In the genomic region with DNA sequence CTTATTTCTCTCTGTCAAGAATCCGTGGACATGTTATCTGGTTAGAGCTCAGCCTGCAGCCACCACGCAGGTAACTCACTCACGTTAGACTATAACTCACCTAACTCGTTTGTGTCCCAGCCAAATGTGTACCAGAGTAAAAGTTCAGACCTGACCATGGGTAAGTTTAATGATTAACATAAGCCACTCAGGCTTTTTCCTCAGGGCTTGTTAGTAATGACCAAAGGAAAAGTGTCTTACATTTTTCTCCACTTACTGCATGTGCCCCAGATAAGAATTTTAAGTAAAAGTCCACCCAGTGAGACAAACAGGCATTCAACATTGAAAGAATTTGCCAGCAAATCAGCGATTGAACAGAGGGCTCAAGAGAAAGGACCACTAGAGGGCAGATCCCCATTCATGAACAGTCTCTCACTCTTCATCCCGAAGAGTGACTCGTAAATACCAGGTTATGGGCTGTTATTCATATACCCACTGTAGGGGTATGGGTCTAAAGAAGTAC, we compare ENCODE assay signal across 8 cellular contexts. TPM values are rescaled to one million over a fixed set of nuclear protein-coding genes. Genes with fewer than 3 reads are reported as not detected.
DNase-seq lines count a peak whose midpoint lies in the region; ATAC-seq and TF ChIP-seq lines count a peak whose summit lies in the region.

A gene with protein sequence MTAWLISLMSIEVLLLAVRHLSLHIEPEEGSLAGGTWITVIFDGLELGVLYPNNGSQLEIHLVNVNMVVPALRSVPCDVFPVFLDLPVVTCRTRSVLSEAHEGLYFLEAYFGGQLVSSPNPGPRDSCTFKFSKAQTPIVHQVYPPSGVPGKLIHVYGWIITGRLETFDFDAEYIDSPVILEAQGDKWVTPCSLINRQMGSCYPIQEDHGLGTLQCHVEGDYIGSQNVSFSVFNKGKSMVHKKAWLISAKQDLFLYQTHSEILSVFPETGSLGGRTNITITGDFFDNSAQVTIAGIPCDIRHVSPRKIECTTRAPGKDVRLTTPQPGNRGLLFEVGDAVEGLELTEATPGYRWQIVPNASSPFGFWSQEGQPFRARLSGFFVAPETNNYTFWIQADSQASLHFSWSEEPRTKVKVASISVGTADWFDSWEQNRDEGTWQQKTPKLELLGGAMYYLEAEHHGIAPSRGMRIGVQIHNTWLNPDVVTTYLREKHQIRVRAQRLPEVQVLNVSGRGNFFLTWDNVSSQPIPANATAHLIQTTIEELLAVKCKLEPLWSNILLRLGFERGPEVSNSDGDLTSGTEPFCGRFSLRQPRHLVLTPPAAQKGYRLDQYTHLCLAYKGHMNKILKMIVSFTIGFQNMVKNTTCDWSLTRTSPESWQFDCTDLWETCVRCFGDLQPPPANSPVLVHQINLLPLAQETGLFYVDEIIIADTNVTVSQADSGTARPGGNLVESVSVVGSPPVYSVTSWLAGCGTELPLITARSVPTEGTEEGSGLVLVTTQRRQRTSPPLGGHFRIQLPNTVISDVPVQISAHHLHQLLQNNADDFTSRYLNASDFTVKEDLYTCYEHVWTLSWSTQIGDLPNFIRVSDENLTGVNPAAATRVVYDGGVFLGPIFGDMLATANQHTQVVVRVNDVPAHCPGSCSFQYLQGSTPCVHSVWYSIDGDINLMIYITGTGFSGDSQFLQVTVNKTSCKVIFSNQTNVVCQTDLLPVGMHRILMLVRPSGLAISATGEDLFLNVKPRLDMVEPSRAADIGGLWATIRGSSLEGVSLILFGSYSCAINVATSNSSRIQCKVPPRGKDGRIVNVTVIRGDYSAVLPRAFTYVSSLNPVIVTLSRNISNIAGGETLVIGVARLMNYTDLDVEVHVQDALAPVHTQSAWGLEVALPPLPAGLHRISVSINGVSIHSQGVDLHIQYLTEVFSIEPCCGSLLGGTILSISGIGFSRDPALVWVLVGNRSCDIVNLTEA (N-terminal part only) (minus strand): TSS at position 116 of the 502 bp plus-strand sequence. CDS start 2,680 bp downstream, outside the sequence.

- H3K4me3 ChIP-seq in H7 (ENCODE audit: insufficient read depth, low read depth, low read length): no peak within 1 kb of the TSS

- no peak for ATAC-seq in HG03045 (IDR thresholded peaks at IDR 0.05; ENCODE audit: unreplicated experiment)

- H3K27me3 ChIP-seq in H7 (ENCODE audit: control insufficient read depth, insufficient read depth, low read length): no peaks in the 10 kb centered on the region

- DNase-seq in AG09319 (ENCODE audit: extremely low read depth, low read depth): no peak
- DNase-seq in H7: peak; percentile 51
- peak; percentile 18 for DNase-seq in SW480 (ENCODE audit: low spot score)
- DNase-seq in kidney tubule cell (ENCODE audit: low spot score): peak; percentile 98
- DNase-seq in NOMO-1 treated with dmso at 0.1 percent for 144 hours (lab: John Stamatoyannopoulos, UW; ENCODE audit: unreplicated experiment): no peak
- DNase-seq in cortex of kidney (lab: John Stamatoyannopoulos, UW): no peak
- no peak for DNase-seq in stimulated activated CD4-positive, alpha-beta T cell treated with anti-CD3 and anti-CD28 coated beads, Interleukin-15, amount 100 ng/mL, for 24 hours

- TF ChIP-seq CTCF in AG09319 (IDR thresholded peaks at IDR 0.05; ENCODE audit: low read depth, low read length): peak; percentile 28

- H3K36me3 ChIP-seq in H7 (replicated peaks; ENCODE audit: control insufficient read depth, insufficient read depth, low read length): no peaks in the 10 kb centered on the region

RNA-seq across cellular contexts. Expression of the gene that starts here (rescaled TPM):
- 0.14 and 0.15 TPM in 2 replicates for total RNA-seq in H7 (2014; rRNA removed; shearing (Covaris generic))

Comparison
In these comparisons a context has a peak if more than half of its experiments do, and no peak if none do; other contexts are left out.
1. Peak in DNase-seq in H7; RNA of the gene not detected or under 1 TPM.
2. DNase-seq: peak in SW480 (single experiment) and kidney tubule cell (single experiment); none in AG09319 (single experiment), NOMO-1 treated with dmso at 0.1 percent for 144 hours (single experiment), cortex of kidney (single experiment) and stimulated activated CD4-positive, alpha-beta T cell treated with anti-CD3 and anti-CD28 coated beads, Interleukin-15, amount 100 ng/mL, for 24 hours (single experiment).